In the genomic region with DNA sequence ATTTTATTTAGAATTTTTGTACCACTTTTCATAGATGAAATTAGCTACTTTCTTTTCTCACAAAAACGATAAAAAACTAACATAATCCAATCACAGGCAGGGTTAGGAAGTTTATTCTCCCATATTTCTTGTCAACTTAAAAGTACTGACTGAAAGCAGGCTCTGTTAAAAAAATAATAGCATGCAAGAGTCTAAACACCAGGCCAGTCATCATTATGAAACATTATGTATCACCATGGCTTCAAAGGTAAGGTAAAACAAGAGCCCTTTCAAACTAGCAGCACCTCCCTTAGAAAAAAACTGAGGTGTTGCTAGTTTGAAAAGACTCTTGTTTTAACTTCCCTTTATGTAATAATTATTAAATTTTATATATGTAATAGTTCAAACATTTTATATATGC, we compare ENCODE assay signal across 23 cellular contexts.
DNase-seq lines count a peak whose midpoint lies in the region; ATAC-seq, FAIRE-seq and TF ChIP-seq lines count a peak whose summit lies in the region.
"Had no signal": no experiment of that assay in that cellular context is flagged by ENCODE, and none has a peak within 500 bp of the region (broad histone marks: within the 10 kb centered on the region; RNA-seq: fewer than 3 reads in every experiment).

No MANE protein-coding gene starts in this region.

- WGBS in mammary epithelial cell (ENCODE audit: low coverage, missing lambda C conversion rate): 88% methylated on average over 1 of the region's 1 CpG
- WGBS in GM23248 (ENCODE audit: low coverage in 1 of 2, low lambda C conversion rate in 2 of 2, missing lambda C conversion rate in 2 of 2), 2 experiments: 41 to 55% methylated on average over 1 of the region's 1 CpG

- peaks cover 15 to 20% of the 10 kb centered on the region in 2 donors for H3K9me3 Mint-ChIP-seq in stimulated activated naive B cell treated with anti-CD40 and anti-IgM and Interleukin-4, amounts not matched to agents 10 μg/mL and 1 μg/mL and 100 μg/mL, for 72 hours

- H3K4me2 ChIP-seq in mammary epithelial cell (ENCODE audit: insufficient read depth, low read depth, low read length) (no peak overlapping the region), GM23248 (ENCODE audit: unreplicated experiment) (no peak overlapping the region), keratinocyte (ENCODE audit: control insufficient read depth, extremely low read depth, insufficient read depth, low read depth, low read length) (no peak overlapping the region)
- H3K4me2 ChIP-seq: A549; BLaER1 treated with 17β-estradiol and CSF1 and Interleukin-3, amounts not matched to agents 10 nM and 100 nM had no signal

- H3K4me1 ChIP-seq in mammary epithelial cell (ENCODE audit: insufficient read depth, low read length) (peaks cover 8% of the 10 kb centered on the region), breast epithelium (no peaks in the 10 kb centered on the region), GM23248 (ENCODE audit: insufficient read depth) (no peaks in the 10 kb centered on the region), keratinocyte (ENCODE audit: control insufficient read depth, extremely low read depth, insufficient read depth, low read length) (no peaks in the 10 kb centered on the region)
- H3K4me1 ChIP-seq: A549; BE2C; BLaER1 treated with 17β-estradiol and CSF1 and Interleukin-3, amounts not matched to agents 10 nM and 100 nM had no signal

- H3K79me2 ChIP-seq in mammary epithelial cell (ENCODE audit: insufficient read depth, low read length): no peaks in the 10 kb centered on the region
- no peaks in the 10 kb centered on the region for H3K79me2 ChIP-seq in GM23248 (ENCODE audit: insufficient read depth)
- no peaks in the 10 kb centered on the region for H3K79me2 ChIP-seq in keratinocyte (ENCODE audit: control insufficient read depth, insufficient read depth, low read length)

- no peak for TF ChIP-seq CTCF in mammary epithelial cell (conservative IDR thresholded peaks at IDR 0.05 in 1 of 2, IDR thresholded peaks at IDR 0.05 in 1 of 2; ENCODE audit: extremely low read depth in 1 of 2, insufficient read depth in 1 of 2, low read depth in 1 of 2, low read length in 2 of 2)
- no peak for TF ChIP-seq CTCF in breast epithelium (IDR thresholded peaks at IDR 0.05)
- no peak for TF ChIP-seq CTCF in epithelial cell of esophagus (IDR thresholded peaks at IDR 0.05; ENCODE audit: insufficient read depth, low read depth, low read length, missing control alignments)
- no peak for TF ChIP-seq CTCF in keratinocyte (optimal IDR thresholded peaks at IDR 0.05 in 1 of 3, IDR thresholded peaks at IDR 0.05 in 1 of 3, conservative IDR thresholded peaks at IDR 0.05 in 1 of 3; ENCODE audit: extremely low read depth in 1 of 3, insufficient read depth in 2 of 3, low read length in 3 of 3)

- H3K9me2 ChIP-seq in GM23248 (ENCODE audit: insufficient read depth): no peaks in the 10 kb centered on the region

- no peak overlapping the region for H3K27ac Mint-ChIP-seq in stimulated activated naive B cell treated with anti-CD40 and anti-IgM and Interleukin-4, amounts not matched to agents 10 μg/mL and 1 μg/mL and 100 μg/mL, for 72 hours
- H3K27ac Mint-ChIP-seq: CD14-positive monocyte; CD4-positive, alpha-beta T cell; CD8-positive, alpha-beta memory T cell; H9 had no signal

- in situ Hi-C loops in mammary epithelial cell (cut with MboI; ENCODE audit: low sequenced_read_pairs in 2 of 2) (no loop called here), GM23248 (cut with MboI) (no loop called here)

- H3K9me1 ChIP-seq in keratinocyte (ENCODE audit: control insufficient read depth, extremely low read depth, insufficient read depth, low read length): no peaks in the 10 kb centered on the region

- peak overlapping the region; percentile 44 for H3K27ac ChIP-seq in mammary epithelial cell (ENCODE audit: insufficient read depth, low read depth, low read length)
- no peak overlapping the region for H3K27ac ChIP-seq in breast epithelium
- H3K27ac ChIP-seq in GM23248: no peak overlapping the region
- H3K27ac ChIP-seq in keratinocyte (ENCODE audit: control insufficient read depth, insufficient read depth, low read length): no peak overlapping the region
- H3K27ac ChIP-seq: A549; BLaER1 treated with 17β-estradiol and CSF1 and Interleukin-3, amounts not matched to agents 10 nM and 100 nM had no signal

- H2AFZ ChIP-seq in mammary epithelial cell (ENCODE audit: low read depth, low read length) (no peak overlapping the region), GM23248 (no peak overlapping the region), keratinocyte (ENCODE audit: control insufficient read depth, low read length) (no peak overlapping the region)

- H3K9ac ChIP-seq in mammary epithelial cell (ENCODE audit: insufficient read depth, low read length) (no peak overlapping the region), GM23248 (no peak overlapping the region), keratinocyte (ENCODE audit: control insufficient read depth, extremely low read depth, insufficient read depth, low read length) (no peak overlapping the region)
- H3K9ac ChIP-seq: BLaER1 treated with 17β-estradiol and CSF1 and Interleukin-3, amounts not matched to agents 10 nM and 100 nM had no signal

- H3K36me3 Mint-ChIP-seq in stimulated activated naive B cell treated with anti-CD40 and anti-IgM and Interleukin-4, amounts not matched to agents 10 μg/mL and 1 μg/mL and 100 μg/mL, for 72 hours: peaks cover 3 to 10% of the 10 kb centered on the region in 2 donors

- no TSS peak for BruUV-seq in mammary epithelial cell (replicated peaks; lab: Mats Ljungman, UMichigan)

- H3F3A ChIP-seq in GM23248 (ENCODE audit: insufficient read depth): no peaks in the 10 kb centered on the region

- peaks cover 5 to 10% of the 10 kb centered on the region in 2 donors for H3K27me3 Mint-ChIP-seq in stimulated activated naive B cell treated with anti-CD40 and anti-IgM and Interleukin-4, amounts not matched to agents 10 μg/mL and 1 μg/mL and 100 μg/mL, for 72 hours
- H3K27me3 Mint-ChIP-seq: CD4-positive, alpha-beta T cell had no signal

- TF ChIP-seq POLR2A in breast epithelium (IDR thresholded peaks at IDR 0.05): no peak

- no peaks in the 10 kb centered on the region for H3K4me1 Mint-ChIP-seq in stimulated activated naive B cell treated with anti-CD40 and anti-IgM and Interleukin-4, amounts not matched to agents 10 μg/mL and 1 μg/mL and 100 μg/mL, for 72 hours
- H3K4me1 Mint-ChIP-seq: H9 had no signal

- intact Hi-C loops in mammary epithelial cell (cut with micrococcal nuclease): no loop called here
- intact Hi-C loops in breast epithelium (cut with DNase I; ENCODE audit: low total_unique reads): no loop called here

- H3K36me3 ChIP-seq in mammary epithelial cell (ENCODE audit: insufficient read depth, low read length) (no peaks in the 10 kb centered on the region), breast epithelium (no peaks in the 10 kb centered on the region), GM23248 (ENCODE audit: low read depth) (no peaks in the 10 kb centered on the region), keratinocyte (ENCODE audit: control insufficient read depth in 2 of 2, extremely low read depth in 1 of 2, insufficient read depth in 2 of 2, low read length in 2 of 2) (no peaks in the 10 kb centered on the region), H7 (replicated peaks; ENCODE audit: control insufficient read depth, insufficient read depth, low read length) (no peaks in the 10 kb centered on the region)
- H3K36me3 ChIP-seq: BE2C had no signal

- no peaks in the 10 kb centered on the region for H4K20me1 ChIP-seq in mammary epithelial cell (ENCODE audit: insufficient read depth, low read length)
- H4K20me1 ChIP-seq in GM23248 (ENCODE audit: insufficient read depth): no peaks in the 10 kb centered on the region
- H4K20me1 ChIP-seq in keratinocyte (ENCODE audit: control insufficient read depth, extremely low read depth, insufficient read depth, low read length): no peaks in the 10 kb centered on the region
- H4K20me1 ChIP-seq: BLaER1 treated with 17β-estradiol and CSF1 and Interleukin-3, amounts not matched to agents 10 nM and 100 nM had no signal

- dilution Hi-C loops in mammary epithelial cell (cut with HindIII; ENCODE audit: low sequenced_read_pairs): no loop called here
- dilution Hi-C loops in keratinocyte (cut with MboI; ENCODE audit: extremely low pct_ligation_motif_present, low sequenced_read_pairs): no loop called here

- H3K27me3 ChIP-seq in mammary epithelial cell (ENCODE audit: insufficient read depth, low read length) (no peaks in the 10 kb centered on the region), breast epithelium (no peaks in the 10 kb centered on the region), GM23248 (replicated peaks; ENCODE audit: insufficient read depth) (no peaks in the 10 kb centered on the region), keratinocyte (ENCODE audit: control insufficient read depth, extremely low read depth, insufficient read depth, low read length) (no peaks in the 10 kb centered on the region), H7 (ENCODE audit: control insufficient read depth, insufficient read depth, low read length) (no peaks in the 10 kb centered on the region)
- H3K27me3 ChIP-seq: BE2C; BLaER1 treated with 17β-estradiol and CSF1 and Interleukin-3, amounts not matched to agents 10 nM and 100 nM had no signal

- peaks cover 13% of the 10 kb centered on the region for H3K9me3 ChIP-seq in mammary epithelial cell (replicated peaks; ENCODE audit: insufficient read depth, low read length)
- peaks cover 10 to 20% of the 10 kb centered on the region in 2 donors for H3K9me3 ChIP-seq in breast epithelium
- H3K9me3 ChIP-seq in GM23248 (ENCODE audit: low read depth): no peaks in the 10 kb centered on the region
- peaks cover 4% of the 10 kb centered on the region for H3K9me3 ChIP-seq in keratinocyte (ENCODE audit: control insufficient read depth, low read depth, low read length)

- ATAC-seq in stimulated activated naive B cell treated with anti-CD40 and anti-IgM and Interleukin-4, amounts not matched to agents 10 μg/mL and 1 μg/mL and 100 μg/mL, for 72 hours (replicated peaks): no peak
- ATAC-seq: A549, HCT116 had no signal

- CTCF ChIA-PET in mammary epithelial cell (lab: Charles Lee; ENCODE audit: low non-redundant PET): interaction anchor here (0.8 kb wide), 1 partner anchor 668 kb away, joined by 7 read pairs; no protein-coding TSS in a partner anchor

- H3K4me3 ChIP-seq in mammary epithelial cell (replicated peaks in 1 of 3; ENCODE audit: insufficient read depth in 1 of 3, low read depth in 2 of 3, low read length in 3 of 3) (no peak overlapping the region), breast epithelium (no peak overlapping the region), GM23248 (no peak overlapping the region), epithelial cell of esophagus (ENCODE audit: low read length) (no peak overlapping the region), keratinocyte (ENCODE audit: control insufficient read depth in 2 of 3, extremely low read depth in 1 of 3, insufficient read depth in 2 of 3, low read depth in 1 of 3, low read length in 3 of 3) (no peak overlapping the region), H7 (ENCODE audit: insufficient read depth, low read depth, low read length) (no peak overlapping the region)
- H3K4me3 ChIP-seq: A549; BLaER1 treated with 17β-estradiol and CSF1 and Interleukin-3, amounts not matched to agents 10 nM and 100 nM had no signal

- no peak overlapping the region for H3K4me3 Mint-ChIP-seq in stimulated activated naive B cell treated with anti-CD40 and anti-IgM and Interleukin-4, amounts not matched to agents 10 μg/mL and 1 μg/mL and 100 μg/mL, for 72 hours
- H3K4me3 Mint-ChIP-seq: CD14-positive monocyte; CD4-positive, alpha-beta T cell; CD8-positive, alpha-beta memory T cell; H9 had no signal

- FAIRE-seq in keratinocyte (lab: Jason Lieb, UNC): no peak
- FAIRE-seq: A549, GM12892, H1 had no signal

- DNase-seq in mammary epithelial cell (peak; percentile 80), breast epithelium (ENCODE audit: low spot score in 2 of 2) (no peak), GM23248 (peak; percentile 18), epithelial cell of esophagus (ENCODE audit: low read depth) (peak; percentile 71), keratinocyte (ENCODE audit: low read depth, low spot score) (peak; percentile 11), H7 (no peak), RKO (ENCODE audit: low spot score) (no peak)
- DNase-seq in stimulated activated naive B cell treated with anti-CD40 and anti-IgM and Interleukin-4, amounts not matched to agents 10 μg/mL and 1 μg/mL and 100 μg/mL, for 72 hours: no peak
- DNase-seq: 8988T; ACHN; AML-193; BE2C; CD4-positive, alpha-beta T cell; CD8-positive, alpha-beta memory T cell; DMS53; DMS79 treated with DMSO at 0.1 percent for 48 hours; H9 had no signal

Comparison
In these comparisons a context has a peak if more than half of its experiments do, and no peak if none do; other contexts are left out.
1. DNase-seq: peak in mammary epithelial cell (single experiment), GM23248 (single experiment), epithelial cell of esophagus (single experiment) and keratinocyte (single experiment); none in breast epithelium (0 of 2), H7 (single experiment), RKO (single experiment) and stimulated activated naive B cell treated with anti-CD40 and anti-IgM and Interleukin-4, amounts not matched to agents 10 μg/mL and 1 μg/mL and 100 μg/mL, for 72 hours (single experiment).